ENCODE assay signal across 8 cellular contexts in the genomic region with DNA sequence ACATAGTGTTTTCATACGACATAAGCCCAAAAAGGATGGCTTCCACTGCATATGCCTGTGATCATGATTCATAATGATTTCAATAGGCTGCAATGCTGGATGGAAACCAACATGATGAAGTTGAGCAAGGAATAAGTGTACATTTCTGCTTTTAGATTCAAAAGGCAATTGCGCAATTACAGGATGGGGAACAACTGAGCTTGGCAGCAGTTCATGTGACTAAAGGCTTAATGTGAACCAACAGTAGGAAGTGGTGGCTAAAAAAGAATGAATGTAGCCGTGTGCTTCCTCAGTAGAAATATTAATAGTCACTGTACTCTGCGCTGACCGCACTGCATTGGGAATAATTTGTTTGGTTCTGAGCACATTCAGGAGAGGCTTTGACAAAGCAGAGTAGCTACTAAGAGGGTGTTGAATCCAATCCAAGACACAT.
DNase-seq lines count a peak whose midpoint lies in the region; ATAC-seq and FAIRE-seq lines count a peak whose summit lies in the region.

No MANE protein-coding gene starts in this region.

- FAIRE-seq in HTR-8/SVneo (lab: Jason Lieb, UNC): no peak

- ATAC-seq in HG03354 (IDR thresholded peaks at IDR 0.05; ENCODE audit: poor library complexity, severe bottlenecking, unreplicated experiment): no peak

- DNase-seq in HTR-8/SVneo (ENCODE audit: insufficient read length, low spot score) (peak; percentile 80), amniotic epithelial cell (ENCODE audit: low read depth) (peak; percentile 100), hippocampal formation (lab: John Stamatoyannopoulos, UW) (peak; percentile 27 to 77), superior temporal gyrus (ENCODE audit: extremely low spot score) (peak; percentile 87), NCI-H446 treated with DMSO at 0.1 percent for 48 hours (lab: John Stamatoyannopoulos, UW) (no peak), NCI-H146 treated with DMSO at 0.1 percent for 48 hours (lab: John Stamatoyannopoulos, UW; ENCODE audit: unreplicated experiment) (no peak)
- no peak for DNase-seq in stimulated activated CD4-positive, alpha-beta T cell treated with anti-CD3 and anti-CD28 coated beads, Interleukin-4, amount 100 ng/mL, for 1 hour

Comparison
In these comparisons a context has a peak if more than half of its experiments do, and no peak if none do; other contexts are left out.
1. DNase-seq: peak in HTR-8/SVneo (single experiment), amniotic epithelial cell (single experiment), hippocampal formation (2 of 2) and superior temporal gyrus (single experiment); none in NCI-H446 treated with DMSO at 0.1 percent for 48 hours (single experiment), NCI-H146 treated with DMSO at 0.1 percent for 48 hours (single experiment) and stimulated activated CD4-positive, alpha-beta T cell treated with anti-CD3 and anti-CD28 coated beads, Interleukin-4, amount 100 ng/mL, for 1 hour (single experiment).